Comparison of ENCODE assay signal across 1 cellular context in genomic region chr10:130108146-130108545, GRCh38.
A peak's percentile ranks its signal among the peaks of the same experiment; 100 is the strongest.
TF ChIP-seq lines count a peak whose summit lies in the region.

No MANE protein-coding gene starts in this region.

TF ChIP-seq in GM12878, 131 proteins besides CTCF, POLR2A, EP300 and RAD21:
- TF ChIP-seq RUNX3 (IDR thresholded peaks at IDR 0.05; ENCODE audit: low read length): peak; percentile 45
